In the genomic region with DNA sequence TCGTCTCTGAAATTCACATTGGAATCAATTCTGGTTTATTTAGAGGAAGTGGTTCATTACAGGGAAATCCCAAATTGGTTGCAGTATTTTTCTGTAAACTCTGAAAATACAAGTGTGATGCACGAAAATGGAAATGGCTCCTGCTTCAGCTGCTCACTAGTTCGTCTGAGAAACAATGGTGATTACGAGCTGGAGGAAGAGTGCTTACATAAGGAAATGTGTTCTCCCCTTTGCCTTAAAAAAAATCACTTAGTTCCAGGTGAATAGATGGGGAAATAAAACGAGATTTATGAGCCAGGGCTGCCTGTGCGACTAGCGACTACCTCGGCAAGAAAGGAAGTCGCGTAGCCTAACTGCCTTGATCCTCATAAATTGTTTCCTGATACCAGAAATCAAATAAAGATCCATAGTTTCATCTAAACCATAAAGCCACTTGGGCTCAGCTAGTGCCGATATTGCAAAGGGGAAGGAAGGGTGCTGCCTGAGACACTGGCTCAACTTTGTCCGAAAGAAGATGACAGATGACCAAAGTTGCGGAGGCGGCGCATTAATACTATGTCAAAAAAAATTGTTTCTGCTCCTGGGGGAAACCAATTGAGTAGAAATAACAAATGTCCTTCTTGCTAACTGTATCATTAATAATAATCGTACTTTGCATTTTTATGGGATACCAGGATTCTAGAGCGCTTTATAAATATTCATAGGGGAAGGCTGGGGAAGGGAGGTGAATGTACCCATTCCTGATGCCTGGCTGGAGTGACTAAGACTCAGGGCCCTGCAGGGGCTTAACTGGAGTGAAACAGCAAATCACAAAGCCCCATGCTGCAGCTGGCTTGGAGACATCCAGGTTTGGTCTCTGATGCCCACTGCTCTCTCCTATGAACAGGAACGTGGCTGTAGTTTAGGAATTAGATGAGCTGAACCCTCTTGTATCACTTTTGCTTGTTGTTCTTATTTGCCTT, we compare ENCODE assay signal across 9 cellular contexts.
DNase-seq lines count a peak whose midpoint lies in the region; ATAC-seq and TF ChIP-seq lines count a peak whose summit lies in the region.
"Had no signal": no experiment of that assay in that cellular context is flagged by ENCODE, and none has a peak within 500 bp of the region (broad histone marks: within the 10 kb centered on the region; RNA-seq: fewer than 3 reads in every experiment).

No MANE protein-coding gene starts in this region.

- DNase-seq in GM10266 (ENCODE audit: extremely low spot score) (peak; percentile 40), NCI-H1105 (lab: John Stamatoyannopoulos, UW) (peak; percentile 39), germinal center (ENCODE audit: low spot score) (peak; percentile 5), renal cortical epithelial cell (ENCODE audit: low read depth) (peak; percentile 82), NCI-H446 (lab: John Stamatoyannopoulos, UW) (no peak)
- no peak for DNase-seq in stimulated activated naive CD4-positive, alpha-beta T cell treated with Interleukin-2 at 50 U/mL for 16 hours (lab: John Stamatoyannopoulos, UW)
- DNase-seq in stimulated activated CD4-positive, alpha-beta T cell treated with anti-CD3 and anti-CD28 coated beads, Interleukin-4, amount 100 ng/mL, for 1 hour, result no peak
- DNase-seq: cortex of kidney had no signal

- TF ChIP-seq CTCF in GM10266 (IDR thresholded peaks at IDR 0.05; ENCODE audit: control insufficient read depth, insufficient read depth, low read depth, missing control alignments), result no peak

- no peak for ATAC-seq in GM18861 (IDR thresholded peaks at IDR 0.05; ENCODE audit: unreplicated experiment)

Comparison
In these comparisons a context has a peak if more than half of its experiments do, and no peak if none do; other contexts are left out.
1. DNase-seq: peak in GM10266 (single experiment), NCI-H1105 (single experiment), germinal center (single experiment) and renal cortical epithelial cell (single experiment); none in NCI-H446 (0 of 2), stimulated activated naive CD4-positive, alpha-beta T cell treated with Interleukin-2 at 50 U/mL for 16 hours (single experiment) and stimulated activated CD4-positive, alpha-beta T cell treated with anti-CD3 and anti-CD28 coated beads, Interleukin-4, amount 100 ng/mL, for 1 hour (single experiment).